Comparison of ENCODE assay signal across 8 cellular contexts in genomic region chr20:25090492-25091429, GRCh38. TPM values are rescaled to one million over a fixed set of nuclear protein-coding genes. Genes with fewer than 3 reads are reported as not detected.
DNase-seq lines count a peak whose midpoint lies in the region; ATAC-seq and TF ChIP-seq lines count a peak whose summit lies in the region.

No MANE protein-coding gene starts in this region.

- ATAC-seq in GM21717 (IDR thresholded peaks at IDR 0.05; ENCODE audit: unreplicated experiment), result peak; percentile 74

- no peak overlapping the region for H3K4me3 Mint-ChIP-seq in activated T-helper 1 cell treated with anti-CD3 and anti-CD28 coated beads, Interleukin-12 subunit alpha, Interleukin-12 subunit beta, Interleukin-2, Interleukin-4 antibody, amounts not matched to agents 30 ng/mL and 10 ng/mL and 1 ng/mL, durations not matched to agents 14 hours and 24 hours and 36 hours

- peaks cover 14 to 48% (median 36%) of the 10 kb centered on the region in 10 experiments for H3K4me1 ChIP-seq in BLaER1 treated with 17β-estradiol and CSF1 and Interleukin-3, amounts not matched to agents 10 nM and 100 nM

- peaks cover 0 to 6% (median 2%) of the 10 kb centered on the region in 11 experiments; a peak in 10 of 22 replicates for H3K9me3 ChIP-seq in BLaER1 treated with 17β-estradiol and CSF1 and Interleukin-3, amounts not matched to agents 10 nM and 100 nM (replicated peaks in 1 of 11)

- no peaks in the 10 kb centered on the region for H3K36me3 ChIP-seq in BLaER1 treated with 17β-estradiol and CSF1 and Interleukin-3, amounts not matched to agents 10 nM and 100 nM

- H3K4me3 ChIP-seq in BLaER1 treated with 17β-estradiol and CSF1 and Interleukin-3, amounts not matched to agents 10 nM and 100 nM, result 0 out of 20 replicates have a peak overlapping the region, but pooled peaks of 1 of the 10 experiments have one; percentile 10
- no peak overlapping the region for H3K4me3 ChIP-seq in foreskin fibroblast (ENCODE audit: low read depth in 1 of 2, low read length in 2 of 2)

- H3K27me3 Mint-ChIP-seq in activated T-helper 1 cell treated with anti-CD3 and anti-CD28 coated beads, Interleukin-12 subunit alpha, Interleukin-12 subunit beta, Interleukin-2, Interleukin-4 antibody, amounts not matched to agents 30 ng/mL and 10 ng/mL and 1 ng/mL, durations not matched to agents 14 hours and 24 hours and 36 hours (ENCODE audit: insufficient read depth), result peaks cover 29% of the 10 kb centered on the region

- H3K27ac ChIP-seq in BLaER1 treated with 17β-estradiol and CSF1 and Interleukin-3, amounts not matched to agents 10 nM and 100 nM, result no peak overlapping the region

- no peaks in the 10 kb centered on the region for H3K9me3 Mint-ChIP-seq in activated T-helper 1 cell treated with anti-CD3 and anti-CD28 coated beads, Interleukin-12 subunit alpha, Interleukin-12 subunit beta, Interleukin-2, Interleukin-4 antibody, amounts not matched to agents 30 ng/mL and 10 ng/mL and 1 ng/mL, durations not matched to agents 14 hours and 24 hours and 36 hours

- H3K4me1 Mint-ChIP-seq in activated T-helper 1 cell treated with anti-CD3 and anti-CD28 coated beads, Interleukin-12 subunit alpha, Interleukin-12 subunit beta, Interleukin-2, Interleukin-4 antibody, amounts not matched to agents 30 ng/mL and 10 ng/mL and 1 ng/mL, durations not matched to agents 14 hours and 24 hours and 36 hours (ENCODE audit: low read depth), result peaks cover 14% of the 10 kb centered on the region

- DNase-seq in NCI-H2196 treated with DMSO at 0.1 percent for 48 hours (lab: John Stamatoyannopoulos, UW; ENCODE audit: unreplicated experiment) (peak; percentile 88), NCI-H226 (no peak), iPS-NIHi11 (ENCODE audit: low spot score) (no peak), foreskin fibroblast (no peak)
- DNase-seq in activated T-helper 1 cell treated with anti-CD3 and anti-CD28 coated beads, Interleukin-12 subunit alpha, Interleukin-12 subunit beta, Interleukin-2, Interleukin-4 antibody, amounts not matched to agents 30 ng/mL and 10 ng/mL and 1 ng/mL, durations not matched to agents 14 hours and 24 hours and 36 hours (ENCODE audit: low spot score), result peak; percentile 46
- peak in 2 of 3 donors; percentile 27 to 57 for DNase-seq in stimulated activated CD4-positive, alpha-beta T cell treated with anti-CD3 and anti-CD28 coated beads, TNF-alpha, amount 100 ng/mL, for 1 hour (ENCODE audit: low read depth in 3 of 3, low spot score in 1 of 3)

- H3K27me3 ChIP-seq in BLaER1 treated with 17β-estradiol and CSF1 and Interleukin-3, amounts not matched to agents 10 nM and 100 nM, result no peaks in the 10 kb centered on the region

- no peak for TF ChIP-seq CTCF in foreskin fibroblast (IDR thresholded peaks at IDR 0.05; ENCODE audit: low read depth, low read length)

- no peaks in the 10 kb centered on the region for H3K36me3 Mint-ChIP-seq in activated T-helper 1 cell treated with anti-CD3 and anti-CD28 coated beads, Interleukin-12 subunit alpha, Interleukin-12 subunit beta, Interleukin-2, Interleukin-4 antibody, amounts not matched to agents 30 ng/mL and 10 ng/mL and 1 ng/mL, durations not matched to agents 14 hours and 24 hours and 36 hours (ENCODE audit: low read depth)

- 0 out of 22 replicates have a peak, but pooled peaks cover 0 to 7% (median 0%) of the 10 kb centered on the region in 11 experiments for H4K20me1 ChIP-seq in BLaER1 treated with 17β-estradiol and CSF1 and Interleukin-3, amounts not matched to agents 10 nM and 100 nM

- peak overlapping the region; percentile 42 to 89 (median 70) for H3K4me2 ChIP-seq in BLaER1 treated with 17β-estradiol and CSF1 and Interleukin-3, amounts not matched to agents 10 nM and 100 nM

- peak overlapping the region in 1 of 11 experiments; percentile 28; a peak in 1 of 22 replicates for H3K9ac ChIP-seq in BLaER1 treated with 17β-estradiol and CSF1 and Interleukin-3, amounts not matched to agents 10 nM and 100 nM

- intact Hi-C loops in activated T-helper 1 cell treated with anti-CD3 and anti-CD28 coated beads, Interleukin-12 subunit alpha, Interleukin-12 subunit beta, Interleukin-2, Interleukin-4 antibody, amounts not matched to agents 30 ng/mL and 10 ng/mL and 1 ng/mL, durations not matched to agents 14 hours and 24 hours and 36 hours (cut with micrococcal nuclease), result no loop called here

- no peak overlapping the region for H3K27ac Mint-ChIP-seq in activated T-helper 1 cell treated with anti-CD3 and anti-CD28 coated beads, Interleukin-12 subunit alpha, Interleukin-12 subunit beta, Interleukin-2, Interleukin-4 antibody, amounts not matched to agents 30 ng/mL and 10 ng/mL and 1 ng/mL, durations not matched to agents 14 hours and 24 hours and 36 hours

RNA-seq across cellular contexts. Expression of gene VSX1, which starts 8.8 kb away (rescaled TPM):
- not detected in 2 replicates for total RNA-seq in activated T-helper 1 cell treated with anti-CD3 and anti-CD28 coated beads, Interleukin-12 subunit alpha, Interleukin-12 subunit beta, Interleukin-2, Interleukin-4 antibody, amounts not matched to agents 30 ng/mL and 10 ng/mL and 1 ng/mL, durations not matched to agents 14 hours and 24 hours and 36 hours

RNA-seq across cellular contexts. Expression of gene ACSS1, which starts 32.8 kb away (rescaled TPM):
- 11.7 and 12.7 TPM in 2 replicates for total RNA-seq in activated T-helper 1 cell treated with anti-CD3 and anti-CD28 coated beads, Interleukin-12 subunit alpha, Interleukin-12 subunit beta, Interleukin-2, Interleukin-4 antibody, amounts not matched to agents 30 ng/mL and 10 ng/mL and 1 ng/mL, durations not matched to agents 14 hours and 24 hours and 36 hours

Comparison
In these comparisons a context has a peak if more than half of its experiments do, and no peak if none do; other contexts are left out.
1. DNase-seq: peak in NCI-H2196 treated with DMSO at 0.1 percent for 48 hours (single experiment), activated T-helper 1 cell treated with anti-CD3 and anti-CD28 coated beads, Interleukin-12 subunit alpha, Interleukin-12 subunit beta, Interleukin-2, Interleukin-4 antibody, amounts not matched to agents 30 ng/mL and 10 ng/mL and 1 ng/mL, durations not matched to agents 14 hours and 24 hours and 36 hours (single experiment) and stimulated activated CD4-positive, alpha-beta T cell treated with anti-CD3 and anti-CD28 coated beads, TNF-alpha, amount 100 ng/mL, for 1 hour (2 of 3); none in NCI-H226 (single experiment), iPS-NIHi11 (single experiment) and foreskin fibroblast (0 of 2).